ENCODE assay signal across 8 cellular contexts in the genomic region with DNA sequence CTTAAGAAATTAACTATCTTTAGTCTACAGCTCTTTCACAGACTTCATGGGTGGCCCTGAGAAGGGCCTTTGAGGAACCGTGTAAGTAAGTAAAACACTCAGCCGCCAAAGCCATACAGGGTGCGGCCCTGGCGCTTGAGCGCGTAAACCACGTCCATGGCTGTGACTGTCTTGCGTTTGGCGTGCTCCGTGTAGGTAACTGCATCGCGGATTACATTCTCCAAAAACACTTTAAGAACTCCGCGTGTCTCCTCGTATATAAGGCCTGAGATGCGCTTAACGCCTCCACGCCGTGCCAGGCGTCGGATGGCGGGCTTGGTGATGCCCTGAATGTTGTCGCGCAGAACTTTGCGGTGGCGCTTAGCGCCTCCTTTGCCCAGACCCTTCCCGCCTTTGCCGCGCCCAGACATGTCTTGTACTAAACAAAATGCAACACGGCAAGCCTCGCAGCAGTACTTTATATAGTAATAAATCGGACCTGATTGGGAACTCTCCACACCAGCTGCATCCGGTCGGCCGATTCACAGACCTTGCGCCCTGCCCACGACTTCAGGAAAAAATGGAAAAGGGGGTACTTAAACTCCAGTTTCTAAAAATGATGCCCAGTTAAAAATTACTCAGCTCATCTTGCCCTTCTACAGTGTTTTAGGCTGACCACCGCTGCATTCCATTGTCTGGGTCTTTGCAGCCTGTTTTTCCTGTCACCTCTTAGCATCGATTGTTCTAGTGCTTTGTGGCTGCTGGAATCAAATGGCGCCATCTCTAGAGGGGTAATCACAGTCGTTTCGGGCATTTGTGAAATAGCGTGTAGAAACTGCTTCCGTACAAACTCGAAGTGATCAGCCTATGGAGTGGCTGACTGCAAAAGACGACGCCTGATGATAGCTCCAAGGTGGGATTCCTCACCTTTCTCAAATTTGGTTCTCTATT. TPM values are rescaled to one million over a fixed set of nuclear protein-coding genes. Genes with fewer than 3 reads are reported as not detected.
DNase-seq lines count a peak whose midpoint lies in the region; ATAC-seq and TF ChIP-seq lines count a peak whose summit lies in the region.

No MANE protein-coding gene starts in this region.

- TF ChIP-seq CTCF in activated B cell treated with CpG ODN at 0.5 μM for 24 hours (IDR thresholded peaks at IDR 0.05) (no peak), coronary artery (IDR thresholded peaks at IDR 0.05) (no peak), lower leg skin (IDR thresholded peaks at IDR 0.05) (no peak)

- POLR2A ChIA-PET in activated B cell treated with CpG ODN at 0.5 μM for 24 hours (lab: Charles Lee), result interaction anchor here (0.5 to 16.6 kb wide), 43 partner anchors 9 to 1852 kb away, joined by 3 to 1167 read pairs (median 12); a partner anchor contains a TSS

- no peaks in the 10 kb centered on the region for H3K36me3 ChIP-seq in BLaER1

- no peaks in the 10 kb centered on the region for H3K27me3 Mint-ChIP-seq in activated B cell treated with CpG ODN at 0.5 μM for 24 hours

- H3K9me3 ChIP-seq in BLaER1, result peaks cover 6% of the 10 kb centered on the region; the same call in 1 of the 2 replicates

- H3K4me1 Mint-ChIP-seq in activated B cell treated with CpG ODN at 0.5 μM for 24 hours, result peaks cover 28% of the 10 kb centered on the region

- H3K27ac Mint-ChIP-seq in activated B cell treated with CpG ODN at 0.5 μM for 24 hours, result peak overlapping the region; percentile 95

- peak overlapping the region; percentile 85 for H3K4me2 ChIP-seq in BLaER1

- no peaks in the 10 kb centered on the region for H3K27me3 ChIP-seq in BLaER1

- WGBS in lower leg skin, 2 donors, result 2% methylated on average over 35 to 46 of the region's 48 CpGs

- H3K27ac ChIP-seq in BLaER1 (peak overlapping the region; percentile 92), coronary artery (peak overlapping the region; percentile 21 to 74)

- peak overlapping the region; percentile 90 for H3K9ac ChIP-seq in BLaER1

- DNase-seq in NCI-H1417 (lab: John Stamatoyannopoulos, UW) (peak; percentile 67 to 94 (median 90)), activated B cell treated with CpG ODN at 0.5 μM for 24 hours (peak; percentile 58), coronary artery (ENCODE audit: low spot score) (no peak), lower leg skin (ENCODE audit: low spot score in 2 of 2) (peak; percentile 67 to 93), T1000 (lab: John Stamatoyannopoulos, UW) (no peak)
- peak; percentile 72 to 73 for DNase-seq in stimulated activated CD8-positive, alpha-beta memory T cell treated with anti-CD3 and anti-CD28 coated beads, Interleukin-15, amount 100 ng/mL, for 48 hours (ENCODE audit: low read depth in 2 of 2)

- H3K4me3 ChIP-seq in BLaER1, result peak overlapping the region; percentile 78
- H3K4me3 ChIP-seq in coronary artery, result peak overlapping the region; percentile 78
- H3K4me3 ChIP-seq in lower leg skin (ENCODE audit: low read depth, poor library complexity, severe bottlenecking), result peak overlapping the region; percentile 35

- H3K36me3 Mint-ChIP-seq in activated B cell treated with CpG ODN at 0.5 μM for 24 hours (ENCODE audit: low read depth), result peaks cover 11% of the 10 kb centered on the region

- H3K4me1 ChIP-seq in BLaER1, result peaks cover 50% of the 10 kb centered on the region

- ATAC-seq in GM21367 (IDR thresholded peaks at IDR 0.05; ENCODE audit: unreplicated experiment) (peak; percentile 33), activated B cell treated with CpG ODN at 0.5 μM for 24 hours (ENCODE audit: low read depth) (peak; percentile 45)

- no peaks in the 10 kb centered on the region for H3K9me3 Mint-ChIP-seq in activated B cell treated with CpG ODN at 0.5 μM for 24 hours

- no peak for TF ChIP-seq POLR2A in lower leg skin (IDR thresholded peaks at IDR 0.05)

- H3K4me3 Mint-ChIP-seq in activated B cell treated with CpG ODN at 0.5 μM for 24 hours, result peak overlapping the region; percentile 94

- H4K20me1 ChIP-seq in BLaER1, result no peaks in the 10 kb centered on the region

- intact Hi-C loops in activated B cell treated with CpG ODN at 0.5 μM for 24 hours (cut with micrococcal nuclease) (loop anchor here (1.0 to 2.0 kb wide), 6 partner anchors 8 to 1847 kb away; a partner anchor contains a TSS), lower leg skin (cut with DNase I; ENCODE audit: low total_unique reads) (no loop called here)

- CTCF ChIA-PET in activated B cell treated with CpG ODN at 0.5 μM for 24 hours (lab: Charles Lee), result interaction anchor here (0.8 to 3.1 kb wide), 10 partner anchors 9 to 77 kb away, joined by 3 to 17 read pairs (median 5); a partner anchor contains a TSS

RNA-seq across cellular contexts. Expression of a gene that starts 38.8 kb away (rescaled TPM):
- not detected in 2 replicates for total RNA-seq in activated B cell treated with CpG ODN at 0.5 μM for 24 hours
- total RNA-seq in lower leg skin, result not detected

Comparison
In these comparisons a context has a peak if more than half of its experiments do, and no peak if none do; other contexts are left out.
1. DNase-seq: peak in NCI-H1417 (3 of 3), activated B cell treated with CpG ODN at 0.5 μM for 24 hours (single experiment), lower leg skin (2 of 2) and stimulated activated CD8-positive, alpha-beta memory T cell treated with anti-CD3 and anti-CD28 coated beads, Interleukin-15, amount 100 ng/mL, for 48 hours (2 of 2); none in coronary artery (single experiment) and T1000 (single experiment).
2. Peak in every context shown above with its lines, with median percentiles within 50 percentile points of each other: H3K4me3 ChIP-seq.